ENCODE assay signal across 1 cellular context in genomic region chr15:48089664-48090063, GRCh38.
TF ChIP-seq lines count a peak whose summit lies in the region.

No MANE protein-coding gene starts in this region.

TF ChIP-seq in GM23338, 12 proteins besides CTCF, POLR2A, EP300 and RAD21 (continued from another document):
- TF ChIP-seq ZNF462 (CRISPR knock-in tag; IDR thresholded peaks at IDR 0.05) (no peak), CREB1 (CRISPR knock-in tag; IDR thresholded peaks at IDR 0.05; ENCODE audit: low read depth) (no peak), NANOG (IDR thresholded peaks at IDR 0.05; ENCODE audit: borderline replicate concordance) (no peak), REST (IDR thresholded peaks at IDR 0.05; ENCODE audit: unreplicated experiment) (no peak), EZH2phosphoT487 (IDR thresholded peaks at IDR 0.05; ENCODE audit: unreplicated experiment) (no peak)
